8 cellular contexts compared by ENCODE assay signal in the genomic region with DNA sequence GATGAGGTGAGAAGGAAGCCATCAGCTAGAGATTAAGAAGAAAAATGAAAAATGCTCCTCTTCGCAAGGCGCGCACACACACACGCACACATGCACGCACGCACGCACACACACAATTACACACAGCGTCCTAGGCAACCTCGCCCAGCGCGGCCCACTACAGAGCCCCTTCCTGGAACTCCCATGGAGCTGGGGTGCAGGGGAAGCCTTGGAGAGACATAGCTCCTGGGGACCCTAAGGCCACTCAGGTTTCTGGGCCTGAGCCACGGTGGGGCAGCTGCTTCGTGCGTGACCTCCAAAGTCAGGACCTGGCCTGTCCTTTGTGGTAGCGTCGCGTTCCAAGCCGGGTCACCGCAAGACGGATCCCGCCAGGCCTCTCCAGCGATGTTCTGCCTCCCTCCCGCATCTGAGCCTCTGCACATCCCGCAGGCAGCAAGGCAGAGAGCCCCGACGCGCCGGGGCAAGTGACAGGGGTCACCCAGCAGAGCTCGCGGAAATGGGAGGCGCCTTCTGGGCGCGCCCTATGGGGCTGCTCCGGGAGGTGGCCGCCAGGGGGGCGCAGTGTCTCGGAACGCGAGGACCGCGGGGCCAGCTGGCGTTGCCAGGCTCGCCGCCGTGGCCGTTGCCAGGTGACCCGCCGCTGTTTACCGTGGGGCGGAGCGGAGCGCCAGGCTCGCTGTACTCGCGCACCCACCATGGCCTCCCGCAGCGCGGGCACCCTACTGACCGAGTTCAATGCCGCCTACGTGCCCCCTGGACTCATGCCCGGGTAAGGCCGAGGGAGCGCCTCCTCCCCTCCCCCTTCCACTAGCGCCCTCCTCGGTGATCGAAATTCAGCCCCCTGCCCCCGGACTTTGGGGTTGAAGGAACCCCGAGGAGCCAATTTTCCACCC.
DNase-seq lines count a peak whose midpoint lies in the region; ATAC-seq, FAIRE-seq and TF ChIP-seq lines count a peak whose summit lies in the region.

No MANE protein-coding gene starts in this region.

- no peak for TF ChIP-seq RAD21 in liver (IDR thresholded peaks at IDR 0.05)

- H3K9me3 ChIP-seq in HEK293 (ENCODE audit: control insufficient read depth, insufficient read depth, low read depth, low read length) (no peaks in the 10 kb centered on the region), liver (ENCODE audit: control insufficient read depth in 4 of 4, low read length in 3 of 4) (no peaks in the 10 kb centered on the region), stomach (no peaks in the 10 kb centered on the region)

- H3K27me3 ChIP-seq in ACC112 (ENCODE audit: insufficient read depth, low read length): peaks cover 94% of the 10 kb centered on the region
- H3K27me3 ChIP-seq in bronchial epithelial cell (ENCODE audit: control insufficient read depth, insufficient read depth, low read length): peaks cover 40% of the 10 kb centered on the region
- H3K27me3 ChIP-seq in liver (ENCODE audit: control insufficient read depth in 4 of 4, insufficient read depth in 4 of 4, low read length in 3 of 4): peaks cover 0 to 3% (median under 1%) of the 10 kb centered on the region in 4 donors
- peaks cover 0 to 94% (median 26%) of the 10 kb centered on the region in 3 donors for H3K27me3 ChIP-seq in stomach

- 17% methylated on average over 69 of the region's 69 CpGs for WGBS in liver
- 18 to 38% (median 19%) methylated on average over 28 to 69 of the region's 69 CpGs for WGBS in stomach, 5 donors

- H3K4me3 ChIP-seq in ACC112 (ENCODE audit: low read depth, low read length): peak overlapping the region; percentile 68
- peak overlapping the region; percentile 20 for H3K4me3 ChIP-seq in HEK293 (ENCODE audit: low read depth, low read length)
- peak overlapping the region; percentile 13 for H3K4me3 ChIP-seq in bronchial epithelial cell (ENCODE audit: low read depth, low read length)
- peak overlapping the region in 1 of 3 donors; percentile 29 for H3K4me3 ChIP-seq in liver (ENCODE audit: low read depth in 1 of 3, low read length in 3 of 3)
- H3K4me3 ChIP-seq in stomach: peak overlapping the region; percentile 42 to 53 (median 43)

- TF ChIP-seq EP300 in stomach (IDR thresholded peaks at IDR 0.05): no peak

- no peaks in the 10 kb centered on the region for H3K79me2 ChIP-seq in ACC112 (ENCODE audit: control insufficient read depth, insufficient read depth, low read length, unreplicated experiment)

- CTCF ChIA-PET in HEK293 (lab: Yijun Ruan, JAX): interaction anchor here (0.6 to 1.8 kb wide), 6 partner anchors 10 to 183 kb away, joined by 3 to 9 read pairs (median 3); no protein-coding TSS in a partner anchor

- peak; percentile 48; the same call in 1 of the 2 replicates for TF ChIP-seq CTCF in HEK293 (tag by site-specific recombination; IDR thresholded peaks at IDR 0.05)
- TF ChIP-seq CTCF in bronchial epithelial cell (IDR thresholded peaks at IDR 0.05; ENCODE audit: insufficient read depth, low read length, severe bottlenecking): peak; percentile 32
- no peak for TF ChIP-seq CTCF in liver (IDR thresholded peaks at IDR 0.05; ENCODE audit: low read depth, low read length, missing input control)
- peak in 3 of 7 experiments; percentile 13 to 31 (median 14) for TF ChIP-seq CTCF in stomach (IDR thresholded peaks at IDR 0.05)

- no peak overlapping the region for H3K27ac ChIP-seq in ACC112 (ENCODE audit: low read depth, low read length)
- no peak overlapping the region for H3K27ac ChIP-seq in HEK293 (ENCODE audit: extremely low read depth, low read depth, low read length)
- H3K27ac ChIP-seq in liver (ENCODE audit: low read depth in 1 of 2, low read length in 2 of 2): no peak overlapping the region
- peak overlapping the region; percentile 55 to 77 (median 73) for H3K27ac ChIP-seq in stomach

- peak overlapping the region; percentile 52 for H2AFZ ChIP-seq in ACC112 (ENCODE audit: low read length, unreplicated experiment)

- no peak for ATAC-seq in HG03280 (IDR thresholded peaks at IDR 0.05; ENCODE audit: unreplicated experiment)

- DNase-seq in RCC 7860 (ENCODE audit: low spot score): peak; percentile 42
- peak; percentile 12 for DNase-seq in bronchial epithelial cell (ENCODE audit: low read depth)
- peak; percentile 72 for DNase-seq in stomach
- DNase-seq in effector CD4-positive, alpha-beta T cell: no peak

- no peaks in the 10 kb centered on the region for H3K36me3 ChIP-seq in ACC112 (ENCODE audit: insufficient read depth, low read length)
- H3K36me3 ChIP-seq in HEK293 (ENCODE audit: control insufficient read depth in 2 of 2, insufficient read depth in 1 of 2, low read length in 2 of 2): no peaks in the 10 kb centered on the region
- H3K36me3 ChIP-seq in bronchial epithelial cell (ENCODE audit: control insufficient read depth, insufficient read depth, low read length): no peaks in the 10 kb centered on the region
- H3K36me3 ChIP-seq in liver (ENCODE audit: control insufficient read depth in 4 of 4, insufficient read depth in 3 of 4, low read depth in 1 of 4, low read length in 3 of 4): no peaks in the 10 kb centered on the region
- H3K36me3 ChIP-seq in stomach: no peaks in the 10 kb centered on the region

- H3K9ac ChIP-seq in liver (ENCODE audit: low read depth in 1 of 2, low read length in 2 of 2): no peak overlapping the region

- POLR2A ChIA-PET in HEK293 (lab: Yijun Ruan, JAX): interaction anchor here (0.7 kb wide), 1 partner anchor 73 kb away, joined by 3 read pairs; no protein-coding TSS in a partner anchor

- TF ChIP-seq POLR2A in stomach (IDR thresholded peaks at IDR 0.05): no peak

- intact Hi-C loops in stomach (cut with DNase I; ENCODE audit: low total_unique reads): no loop called here

- FAIRE-seq in RCC 7860 (lab: Jason Lieb, UNC) (no peak), bronchial epithelial cell (lab: Jason Lieb, UNC) (no peak)

- H3K4me1 ChIP-seq in ACC112 (ENCODE audit: control insufficient read depth, insufficient read depth, low read length, unreplicated experiment) (peaks cover 10% of the 10 kb centered on the region), HEK293 (ENCODE audit: control insufficient read depth, insufficient read depth, low read length) (no peaks in the 10 kb centered on the region), liver (ENCODE audit: control insufficient read depth in 4 of 4, insufficient read depth in 4 of 4, low read length in 3 of 4) (peaks cover 0 to 13% (median 10%) of the 10 kb centered on the region in 4 donors), stomach (peaks cover 13 to 24% (median 20%) of the 10 kb centered on the region in 4 donors)

TF ChIP-seq in HEK293, 187 proteins besides CTCF, POLR2A, EP300 and RAD21 (continues in another document):
- TF ChIP-seq, protein P1, sequence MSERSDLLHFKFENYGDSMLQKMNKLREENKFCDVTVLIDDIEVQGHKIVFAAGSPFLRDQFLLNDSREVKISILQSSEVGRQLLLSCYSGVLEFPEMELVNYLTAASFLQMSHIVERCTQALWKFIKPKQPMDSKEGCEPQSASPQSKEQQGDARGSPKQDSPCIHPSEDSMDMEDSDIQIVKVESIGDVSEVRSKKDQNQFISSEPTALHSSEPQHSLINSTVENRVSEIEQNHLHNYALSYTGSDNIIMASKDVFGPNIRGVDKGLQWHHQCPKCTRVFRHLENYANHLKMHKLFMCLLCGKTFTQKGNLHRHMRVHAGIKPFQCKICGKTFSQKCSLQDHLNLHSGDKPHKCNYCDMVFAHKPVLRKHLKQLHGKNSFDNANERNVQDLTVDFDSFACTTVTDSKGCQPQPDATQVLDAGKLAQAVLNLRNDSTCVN (tag by site-specific recombination; optimal IDR thresholded peaks at IDR 0.05): peak; percentile 49
- no peak for TF ChIP-seq KLF10 (tag by site-specific recombination; IDR thresholded peaks at IDR 0.05)
- TF ChIP-seq, protein P2, sequence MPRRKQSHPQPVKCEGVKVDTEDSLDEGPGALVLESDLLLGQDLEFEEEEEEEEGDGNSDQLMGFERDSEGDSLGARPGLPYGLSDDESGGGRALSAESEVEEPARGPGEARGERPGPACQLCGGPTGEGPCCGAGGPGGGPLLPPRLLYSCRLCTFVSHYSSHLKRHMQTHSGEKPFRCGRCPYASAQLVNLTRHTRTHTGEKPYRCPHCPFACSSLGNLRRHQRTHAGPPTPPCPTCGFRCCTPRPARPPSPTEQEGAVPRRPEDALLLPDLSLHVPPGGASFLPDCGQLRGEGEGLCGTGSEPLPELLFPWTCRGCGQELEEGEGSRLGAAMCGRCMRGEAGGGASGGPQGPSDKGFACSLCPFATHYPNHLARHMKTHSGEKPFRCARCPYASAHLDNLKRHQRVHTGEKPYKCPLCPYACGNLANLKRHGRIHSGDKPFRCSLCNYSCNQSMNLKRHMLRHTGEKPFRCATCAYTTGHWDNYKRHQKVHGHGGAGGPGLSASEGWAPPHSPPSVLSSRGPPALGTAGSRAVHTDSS (tag by site-specific recombination; IDR thresholded peaks at IDR 0.05): no peak

TF ChIP-seq in liver, 16 proteins besides CTCF, POLR2A, EP300 and RAD21 (continues in another document):
- TF ChIP-seq FOXA1 (IDR thresholded peaks at IDR 0.05) (peak; percentile 15), NR2F2 (IDR thresholded peaks at IDR 0.05) (no peak), FOXA2 (IDR thresholded peaks at IDR 0.05) (no peak), HNF4A (conservative IDR thresholded peaks at IDR 0.05) (no peak), RXRA (IDR thresholded peaks at IDR 0.05) (no peak), TAF1 (conservative IDR thresholded peaks at IDR 0.05) (no peak)
- TF ChIP-seq, protein P3, sequence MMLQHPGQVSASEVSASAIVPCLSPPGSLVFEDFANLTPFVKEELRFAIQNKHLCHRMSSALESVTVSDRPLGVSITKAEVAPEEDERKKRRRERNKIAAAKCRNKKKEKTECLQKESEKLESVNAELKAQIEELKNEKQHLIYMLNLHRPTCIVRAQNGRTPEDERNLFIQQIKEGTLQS (IDR thresholded peaks at IDR 0.05): no peak
- TF ChIP-seq, protein P4, sequence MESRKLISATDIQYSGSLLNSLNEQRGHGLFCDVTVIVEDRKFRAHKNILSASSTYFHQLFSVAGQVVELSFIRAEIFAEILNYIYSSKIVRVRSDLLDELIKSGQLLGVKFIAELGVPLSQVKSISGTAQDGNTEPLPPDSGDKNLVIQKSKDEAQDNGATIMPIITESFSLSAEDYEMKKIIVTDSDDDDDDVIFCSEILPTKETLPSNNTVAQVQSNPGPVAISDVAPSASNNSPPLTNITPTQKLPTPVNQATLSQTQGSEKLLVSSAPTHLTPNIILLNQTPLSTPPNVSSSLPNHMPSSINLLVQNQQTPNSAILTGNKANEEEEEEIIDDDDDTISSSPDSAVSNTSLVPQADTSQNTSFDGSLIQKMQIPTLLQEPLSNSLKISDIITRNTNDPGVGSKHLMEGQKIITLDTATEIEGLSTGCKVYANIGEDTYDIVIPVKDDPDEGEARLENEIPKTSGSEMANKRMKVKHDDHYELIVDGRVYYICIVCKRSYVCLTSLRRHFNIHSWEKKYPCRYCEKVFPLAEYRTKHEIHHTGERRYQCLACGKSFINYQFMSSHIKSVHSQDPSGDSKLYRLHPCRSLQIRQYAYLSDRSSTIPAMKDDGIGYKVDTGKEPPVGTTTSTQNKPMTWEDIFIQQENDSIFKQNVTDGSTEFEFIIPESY (IDR thresholded peaks at IDR 0.05): no peak

Comparison
In these comparisons a context has a peak if more than half of its experiments do, and no peak if none do; other contexts are left out.
1. H3K27ac ChIP-seq: peak in stomach (5 of 5); none in ACC112 (single experiment), HEK293 (single experiment) and liver (0 of 2).